ENCODE assay signal across 8 cellular contexts in genomic region chr10:108204528-108205313, GRCh38.
DNase-seq lines count a peak whose midpoint lies in the region; TF ChIP-seq lines count a peak whose summit lies in the region.

No MANE protein-coding gene starts in this region.

- no peaks in the 10 kb centered on the region for H3K36me3 ChIP-seq in stomach
- no peaks in the 10 kb centered on the region for H3K36me3 ChIP-seq in CD4-positive, alpha-beta memory T cell (ENCODE audit: insufficient read depth, low read length)

- H2BK12ac ChIP-seq in H9 (ENCODE audit: insufficient read length, low read depth, low read length): no peak overlapping the region

- H3K27me3 ChIP-seq in H9 (ENCODE audit: insufficient read depth, low read length): no peaks in the 10 kb centered on the region
- H3K27me3 ChIP-seq in stomach: no peaks in the 10 kb centered on the region
- H3K27me3 ChIP-seq in CD4-positive, alpha-beta memory T cell (ENCODE audit: insufficient read depth, low read length): no peaks in the 10 kb centered on the region

- no peaks in the 10 kb centered on the region for H3K27me3 Mint-ChIP-seq in H9 (ENCODE audit: low read depth)
- no peaks in the 10 kb centered on the region for H3K27me3 Mint-ChIP-seq in CD4-positive, alpha-beta memory T cell

- no peaks in the 10 kb centered on the region for H3K79me2 ChIP-seq in H9 (ENCODE audit: insufficient read depth, low read length)

- intact Hi-C loops in stomach (cut with DNase I; ENCODE audit: low total_unique reads): no loop called here
- intact Hi-C loops in CD4-positive, alpha-beta memory T cell (cut with micrococcal nuclease): no loop called here

- CTCF ChIA-PET in GM10248 (lab: Yijun Ruan, JAX): interaction anchor here (0.6 to 4.5 kb wide), 25 partner anchors 8 to 1499 kb away, joined by 3 to 46 read pairs (median 3); no protein-coding TSS in a partner anchor
- CTCF ChIA-PET in CD4-positive, alpha-beta memory T cell (lab: Charles Lee; ENCODE audit: partially characterized antibody): interaction anchor here (0.7 kb wide), 2 partner anchors 38 to 206 kb away, joined by 3 read pairs; no protein-coding TSS in a partner anchor

- no peak overlapping the region for H2BK20ac ChIP-seq in H9 (ENCODE audit: low read depth, low read length, poor library complexity, severe bottlenecking)

- no CpG with 5 or more reads among the region's 8 CpGs for WGBS in H9 (ENCODE audit: extremely low coverage, insufficient read length, low lambda C conversion rate)
- 54 to 58% (median 56%) methylated on average over 8 of the region's 8 CpGs for WGBS in stomach, 5 donors

- no peaks in the 10 kb centered on the region for H4K20me1 ChIP-seq in H9 (ENCODE audit: control insufficient read depth, insufficient read depth, insufficient read length)

- no peak overlapping the region for H3K9ac ChIP-seq in H9 (ENCODE audit: extremely low read depth, insufficient read length, low read length)

- no peak overlapping the region for H2AFZ ChIP-seq in H9 (ENCODE audit: low read length)

- H2AK5ac ChIP-seq in H9 (ENCODE audit: insufficient read length, low read length): no peak overlapping the region

- H3K4ac ChIP-seq in H9 (ENCODE audit: low read depth, low read length): no peak overlapping the region

- H4K5ac ChIP-seq in H9 (ENCODE audit: insufficient read length, low read depth, low read length): no peak overlapping the region

- no peak overlapping the region for H3K14ac ChIP-seq in H9 (ENCODE audit: insufficient read depth, low read length)

- TF ChIP-seq CTCF in GM10248 (IDR thresholded peaks at IDR 0.05; ENCODE audit: control extremely low read depth, extremely low read depth, low read depth, missing control alignments): peak; percentile 74
- peak; percentile 94 for TF ChIP-seq CTCF in H9 (conservative IDR thresholded peaks at IDR 0.05)
- peak; percentile 63 for TF ChIP-seq CTCF in epithelial cell of proximal tubule (conservative IDR thresholded peaks at IDR 0.05; ENCODE audit: low read depth, low read length)
- TF ChIP-seq CTCF in stomach (IDR thresholded peaks at IDR 0.05): peak in 4 of 7 experiments; percentile 31 to 62 (median 44)

- TF ChIP-seq POLR2A in stomach (IDR thresholded peaks at IDR 0.05): no peak

- no peak overlapping the region for H3K4me3 Mint-ChIP-seq in H9
- H3K4me3 Mint-ChIP-seq in CD4-positive, alpha-beta memory T cell: no peak overlapping the region

- H3K79me1 ChIP-seq in H9 (ENCODE audit: insufficient read depth, low read depth, low read length, poor library complexity, severe bottlenecking): no peaks in the 10 kb centered on the region

- no peak overlapping the region for H2BK15ac ChIP-seq in H9 (ENCODE audit: low read depth, low read length)

- H3K9me3 Mint-ChIP-seq in H9: no peaks in the 10 kb centered on the region
- H3K9me3 Mint-ChIP-seq in CD4-positive, alpha-beta memory T cell: peaks cover 0 to 21% (median 5%) of the 10 kb centered on the region in 8 donors

- H3K4me1 Mint-ChIP-seq in H9: peaks cover 11 to 17% of the 10 kb centered on the region in 2 experiments
- H3K4me1 Mint-ChIP-seq in CD4-positive, alpha-beta memory T cell: no peaks in the 10 kb centered on the region

- no peak overlapping the region for H3K27ac Mint-ChIP-seq in H9
- no peak overlapping the region for H3K27ac Mint-ChIP-seq in CD4-positive, alpha-beta memory T cell

- H4K8ac ChIP-seq in H9 (replicated peaks; ENCODE audit: insufficient read length, low read depth, low read length): no peak overlapping the region

- H3K27ac ChIP-seq in H9 (ENCODE audit: insufficient read length, low read depth, low read length): no peak overlapping the region
- H3K27ac ChIP-seq in stomach: no peak overlapping the region
- H3K27ac ChIP-seq in CD4-positive, alpha-beta memory T cell (ENCODE audit: low read depth, low read length): no peak overlapping the region

- no peak overlapping the region for H3K56ac ChIP-seq in H9 (ENCODE audit: insufficient read length, low read depth, low read length)

- no peaks in the 10 kb centered on the region for H3K36me3 Mint-ChIP-seq in H9 (ENCODE audit: insufficient read depth in 1 of 3, low read depth in 3 of 3)
- H3K36me3 Mint-ChIP-seq in CD4-positive, alpha-beta memory T cell: no peaks in the 10 kb centered on the region

- H3K9me3 ChIP-seq in H9 (ENCODE audit: control insufficient read depth, low read depth, low read length) (no peaks in the 10 kb centered on the region), stomach (no peaks in the 10 kb centered on the region)
- H3K9me3 ChIP-seq in CD4-positive, alpha-beta memory T cell (ENCODE audit: control insufficient read depth in 1 of 2, low read length in 2 of 2): no peaks in the 10 kb centered on the region

- no peak overlapping the region for H2BK120ac ChIP-seq in H9 (ENCODE audit: low read depth, low read length, poor library complexity, severe bottlenecking)

- DNase-seq in GM10248 (ENCODE audit: extremely low spot score) (peak; percentile 22), H9 (peak; percentile 59), NCI-H748 treated with DMSO at 0.1 percent for 48 hours (lab: John Stamatoyannopoulos, UW) (peak; percentile 4), epithelial cell of proximal tubule (ENCODE audit: low read depth) (no peak), stomach (no peak), midbrain (lab: John Stamatoyannopoulos, UW) (no peak), NCI-H2227 treated with DMSO at 0.1 percent for 48 hours (lab: John Stamatoyannopoulos, UW) (no peak)
- no peak for DNase-seq in CD4-positive, alpha-beta memory T cell

- H3K23me2 ChIP-seq in H9 (ENCODE audit: insufficient read length, low read depth, low read length, poor library complexity, severe bottlenecking): no peaks in the 10 kb centered on the region

- POLR2A ChIA-PET in GM10248 (lab: Yijun Ruan, JAX): interaction anchor here (0.7 kb wide), 1 partner anchor 273 kb away, joined by 3 read pairs; no protein-coding TSS in a partner anchor
- POLR2A ChIA-PET in CD4-positive, alpha-beta memory T cell (lab: Charles Lee; ENCODE audit: partially characterized antibody): no interaction called here

- no peak overlapping the region for H4K91ac ChIP-seq in H9 (ENCODE audit: insufficient read length, low read depth, low read length)

- no peak overlapping the region for H3K23ac ChIP-seq in H9 (ENCODE audit: insufficient read length, low read depth, low read length)

- no peaks in the 10 kb centered on the region for H3K4me1 ChIP-seq in H9 (ENCODE audit: insufficient read depth, low read length)
- no peaks in the 10 kb centered on the region for H3K4me1 ChIP-seq in stomach
- no peaks in the 10 kb centered on the region for H3K4me1 ChIP-seq in CD4-positive, alpha-beta memory T cell (ENCODE audit: insufficient read depth, low read length)

- no peak overlapping the region for H2BK5ac ChIP-seq in H9 (ENCODE audit: insufficient read length, low read length)

- H3K4me3 ChIP-seq in epithelial cell of proximal tubule (ENCODE audit: low read depth, low read length) (no peak overlapping the region), stomach (no peak overlapping the region)
- no peak overlapping the region for H3K4me3 ChIP-seq in CD4-positive, alpha-beta memory T cell (ENCODE audit: low read length in 2 of 2)

- no peak overlapping the region for H3K18ac ChIP-seq in H9 (ENCODE audit: insufficient read length, low read depth, low read length)

- H3K4me2 ChIP-seq in H9 (ENCODE audit: insufficient read depth, insufficient read length, low read length): no peak overlapping the region

- TF ChIP-seq EP300 in stomach (IDR thresholded peaks at IDR 0.05): no peak

- H3T11ph ChIP-seq in H9 (ENCODE audit: low read length): no peak overlapping the region

Comparison
In these comparisons a context has a peak if more than half of its experiments do, and no peak if none do; other contexts are left out.
1. DNase-seq: peak in GM10248 (single experiment), H9 (single experiment) and NCI-H748 treated with DMSO at 0.1 percent for 48 hours (single experiment); none in epithelial cell of proximal tubule (single experiment), stomach (single experiment), midbrain (single experiment), NCI-H2227 treated with DMSO at 0.1 percent for 48 hours (single experiment) and CD4-positive, alpha-beta memory T cell (0 of 5).
2. CTCF ChIP-seq: peak in every context shown above with its lines; median percentile 94 in H9; 74 in GM10248; 63 in epithelial cell of proximal tubule; 44 in stomach.